ENCODE assay signal across 10 cellular contexts in the genomic region with DNA sequence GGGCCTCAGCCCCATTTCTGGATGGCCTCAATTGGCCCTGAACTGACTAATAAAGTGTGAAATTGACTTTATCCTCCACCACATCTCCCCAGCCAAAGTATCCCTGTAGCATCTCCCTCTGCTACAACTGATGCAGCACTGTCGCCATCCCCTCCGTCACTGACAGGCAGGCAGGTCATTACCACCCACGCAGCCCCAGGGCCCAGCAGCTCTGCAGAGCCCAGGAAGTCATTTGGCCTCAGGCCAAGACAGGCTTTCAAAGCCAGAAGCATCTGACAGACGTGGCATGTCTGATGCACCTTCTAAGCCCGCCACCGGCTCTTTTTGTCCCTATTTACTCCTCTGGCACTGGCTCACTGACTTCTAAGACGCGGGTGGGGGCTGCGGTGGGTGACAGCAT.
A peak's percentile ranks its signal among the peaks of the same experiment; 100 is the strongest.
DNase-seq lines count a peak whose midpoint lies in the region; ATAC-seq and FAIRE-seq lines count a peak whose summit lies in the region.
"Had no signal": no experiment of that assay in that cellular context is flagged by ENCODE, and none has a peak within 500 bp of the region (broad histone marks: within the 10 kb centered on the region; RNA-seq: fewer than 3 reads in every experiment).

No MANE protein-coding gene starts in this region.

- DNase-seq in NCI-H1417 (lab: John Stamatoyannopoulos, UW): peak; percentile 39 to 77 (median 40)
- no peak for DNase-seq in NCI-H1417 treated with DMSO at 0.1 percent for 48 hours (lab: John Stamatoyannopoulos, UW)
- peak; percentile 15 for DNase-seq in EH (ENCODE audit: low read depth)
- peak; percentile 7 to 23 for DNase-seq in activated CD4-positive, alpha-beta T cell treated with anti-CD3 and anti-CD28 coated beads for 4 hours
- peak; percentile 36 for DNase-seq in iris pigment epithelial cell (ENCODE audit: low read depth)
- no peak for DNase-seq in HTR-8/SVneo (ENCODE audit: insufficient read length, low spot score)
- DNase-seq in NCI-H446 treated with DMSO at 0.1 percent for 48 hours (lab: John Stamatoyannopoulos, UW): no peak
- DNase-seq: MG63 had no signal

- no peak for FAIRE-seq in HTR-8/SVneo (lab: Jason Lieb, UNC)
- FAIRE-seq: A549 had no signal

- no peak for ATAC-seq in GM18517 (IDR thresholded peaks at IDR 0.05; ENCODE audit: unreplicated experiment)

Comparison
In these comparisons a context has a peak if more than half of its experiments do, and no peak if none do; other contexts are left out.
1. DNase-seq: peak in NCI-H1417 (3 of 3), EH (single experiment), activated CD4-positive, alpha-beta T cell treated with anti-CD3 and anti-CD28 coated beads for 4 hours (2 of 2) and iris pigment epithelial cell (single experiment); none in NCI-H1417 treated with DMSO at 0.1 percent for 48 hours (single experiment), HTR-8/SVneo (single experiment) and NCI-H446 treated with DMSO at 0.1 percent for 48 hours (single experiment).